In genomic region chr13:112105884-112106283, GRCh38 we compare ENCODE assay signal across 28 cellular contexts. TPM values are rescaled to one million over a fixed set of nuclear protein-coding genes. Genes with fewer than 3 reads are reported as not detected.
DNase-seq lines count a peak whose midpoint lies in the region; ATAC-seq, FAIRE-seq and TF ChIP-seq lines count a peak whose summit lies in the region.
"Had no signal": no experiment of that assay in that cellular context is flagged by ENCODE, and none has a peak within 500 bp of the region (broad histone marks: within the 10 kb centered on the region; RNA-seq: fewer than 3 reads in every experiment).

No MANE protein-coding gene starts in this region.

- peaks cover 86% of the 10 kb centered on the region for H3K27me3 ChIP-seq in GM23338 (ENCODE audit: insufficient read depth)
- H3K27me3 ChIP-seq in H1 (replicated peaks in 1 of 4; ENCODE audit: control insufficient read depth in 3 of 4, extremely low read depth in 1 of 4, insufficient read depth in 3 of 4, low read length in 3 of 4), result peaks cover 31 to 81% (median 75%) of the 10 kb centered on the region in 4 experiments
- peaks cover 8% of the 10 kb centered on the region for H3K27me3 ChIP-seq in parathyroid adenoma (ENCODE audit: control insufficient read depth, insufficient read depth, low read length)

- no peak for TF ChIP-seq EP300 in H1 (IDR thresholded peaks at IDR 0.05; ENCODE audit: borderline replicate concordance in 1 of 2, low read depth in 2 of 2, low read length in 2 of 2)

- no peaks in the 10 kb centered on the region for H3K79me1 ChIP-seq in H1 (ENCODE audit: low read depth, low read length)

- H2BK20ac ChIP-seq in H1 (ENCODE audit: low read length), result 0 out of 2 replicates have a peak overlapping the region, but pooled peaks have one; percentile 21

- H3K79me2 ChIP-seq in GM23338 (replicated peaks; ENCODE audit: insufficient read depth) (no peaks in the 10 kb centered on the region), H1 (ENCODE audit: control insufficient read depth in 1 of 2, insufficient read depth in 2 of 2, low read length in 2 of 2) (no peaks in the 10 kb centered on the region), parathyroid adenoma (no peaks in the 10 kb centered on the region)

- H3K4me1 Mint-ChIP-seq in GM23338, result peaks cover 43% of the 10 kb centered on the region
- H3K4me1 Mint-ChIP-seq: activated T-helper 17 cell treated with anti-CD3 and anti-CD28 coated beads, Interleukin-2, amount 50 U/mL, for 72 hours; stimulated activated naive CD8-positive, alpha-beta T cell treated with anti-CD3 and anti-CD28 coated beads, Interleukin-15, amount 100 ng/mL, for 72 hours had no signal

- TF ChIP-seq POLR2A in H1 (IDR thresholded peaks at IDR 0.05; ENCODE audit: control extremely low read depth in 1 of 2, low read depth in 2 of 2, low read length in 2 of 2) (no peak), GM12892 (IDR thresholded peaks at IDR 0.05; ENCODE audit: low read depth, low read length) (no peak)

- H2BK120ac ChIP-seq in H1 (replicated peaks; ENCODE audit: low read depth, low read length), result no peak overlapping the region

- no peak for TF ChIP-seq CTCF in GM23338 (conservative IDR thresholded peaks at IDR 0.05; ENCODE audit: low read depth in 2 of 2)
- TF ChIP-seq CTCF in H1 (IDR thresholded peaks at IDR 0.05; ENCODE audit: control extremely low read depth in 1 of 3, insufficient read depth in 1 of 3, low read depth in 1 of 3, low read length in 3 of 3), result no peak
- no peak for TF ChIP-seq CTCF in parathyroid adenoma (IDR thresholded peaks at IDR 0.05)

- H3K27ac Mint-ChIP-seq in GM23338, result no peak overlapping the region
- H3K27ac Mint-ChIP-seq: activated T-helper 17 cell treated with anti-CD3 and anti-CD28 coated beads, Interleukin-2, amount 50 U/mL, for 72 hours; effector memory CD8-positive, alpha-beta T cell; stimulated activated naive CD8-positive, alpha-beta T cell treated with anti-CD3 and anti-CD28 coated beads, Interleukin-15, amount 100 ng/mL, for 72 hours; T-helper 17 cell had no signal

- POLR2A ChIA-PET in H1 (lab: Charles Lee; ENCODE audit: partially characterized antibody), result interaction anchor here (0.6 to 0.8 kb wide), 2 partner anchors 26 to 480 kb away, joined by 4 to 5 read pairs; no protein-coding TSS in a partner anchor

- peaks cover 83% of the 10 kb centered on the region for H3K27me3 Mint-ChIP-seq in GM23338 (ENCODE audit: insufficient read depth, low read depth, poor library complexity)

- no peak overlapping the region for H2AFZ ChIP-seq in GM23338
- H2AFZ ChIP-seq in H1 (ENCODE audit: low read length), result no peak overlapping the region
- H2AFZ ChIP-seq in parathyroid adenoma, result no peak overlapping the region

- FAIRE-seq in H1 (lab: Jason Lieb, UNC) (no peak), GM12892 (lab: Jason Lieb, UNC) (no peak)
- FAIRE-seq: A549 had no signal

- no peaks in the 10 kb centered on the region for H3K9me3 ChIP-seq in H1 (ENCODE audit: insufficient read depth in 2 of 2, low read depth in 1 of 2, low read length in 1 of 2)
- no peaks in the 10 kb centered on the region for H3K9me3 ChIP-seq in parathyroid adenoma (ENCODE audit: control insufficient read depth, low read length)
- H3K9me3 ChIP-seq: A549, BE2C, esophagus squamous epithelium, gastroesophageal sphincter, left ventricle myocardium inferior, mucosa of descending colon, tibial artery had no signal

- ATAC-seq in GM23338, result peak; percentile 56
- ATAC-seq: A549; activated T-helper 17 cell treated with anti-CD3 and anti-CD28 coated beads, Interleukin-2, amount 50 U/mL, for 72 hours; effector memory CD8-positive, alpha-beta T cell; gastroesophageal sphincter; HCT116; stimulated activated naive CD8-positive, alpha-beta T cell treated with anti-CD3 and anti-CD28 coated beads, Interleukin-15, amount 100 ng/mL, for 72 hours; T-helper 17 cell had no signal

- H3K36me3 ChIP-seq in GM23338 (ENCODE audit: insufficient read depth) (no peaks in the 10 kb centered on the region), H1 (ENCODE audit: control insufficient read depth in 2 of 4, insufficient read depth in 4 of 4, low read length in 3 of 4) (no peaks in the 10 kb centered on the region), parathyroid adenoma (ENCODE audit: control insufficient read depth, insufficient read depth, low read length) (no peaks in the 10 kb centered on the region)
- H3K36me3 ChIP-seq: BE2C, esophagus squamous epithelium, gastroesophageal sphincter, left ventricle myocardium inferior, tibial artery, WERI-Rb-1 had no signal

- H3K23ac ChIP-seq in H1 (ENCODE audit: insufficient read length), result no peak overlapping the region

- no peaks in the 10 kb centered on the region for H3K9me2 ChIP-seq in GM23338 (ENCODE audit: insufficient read depth)

- DNase-seq in GM23338 (ENCODE audit: low spot score) (peak; percentile 82), H1 (ENCODE audit: low read depth in 1 of 2, low spot score in 2 of 2) (peak; percentile 43 to 71), iPS-NIHi11 (ENCODE audit: low spot score) (peak; percentile 83), AG08395 (ENCODE audit: low spot score) (no peak), NCI-H146 (lab: John Stamatoyannopoulos, UW) (no peak), NCI-H748 (lab: John Stamatoyannopoulos, UW; ENCODE audit: unreplicated experiment) (no peak), GM12892 (ENCODE audit: insufficient read length) (no peak)
- DNase-seq: BE2C; effector memory CD8-positive, alpha-beta T cell; esophagus squamous epithelium; KBM-7; left ventricle myocardium inferior; MV-4-11; stimulated activated CD4-positive, alpha-beta T cell treated with anti-CD3 and anti-CD28 coated beads, Interleukin-12 subunit alpha, Interleukin-12 subunit beta, amount 100 ng/mL, for 4 hours; stimulated activated CD4-positive, alpha-beta T cell treated with anti-CD3 and anti-CD28 coated beads, Interleukin-4, amount 100 ng/mL, for 4 hours; stimulated activated naive CD8-positive, alpha-beta T cell treated with anti-CD3 and anti-CD28 coated beads, Interleukin-15, amount 100 ng/mL, for 72 hours; T-helper 17 cell; tibial artery; WERI-Rb-1 had no signal

- H3K4ac ChIP-seq in H1 (replicated peaks; ENCODE audit: insufficient read length, low read depth, low read length), result no peak overlapping the region

- H3K56ac ChIP-seq in H1 (replicated peaks; ENCODE audit: insufficient read length, low read depth, low read length), result no peak overlapping the region

- H3K4me1 ChIP-seq in GM23338 (ENCODE audit: insufficient read depth) (peaks cover 40% of the 10 kb centered on the region), H1 (replicated peaks in 1 of 4; ENCODE audit: control insufficient read depth in 3 of 4, insufficient read depth in 4 of 4, low read length in 3 of 4) (peaks cover 0 to 33% (median 14%) of the 10 kb centered on the region in 4 experiments; a peak in 6 of 7 replicates), parathyroid adenoma (no peaks in the 10 kb centered on the region)
- H3K4me1 ChIP-seq: A549, BE2C had no signal

- no peaks in the 10 kb centered on the region for H3K9me3 Mint-ChIP-seq in GM23338
- H3K9me3 Mint-ChIP-seq: activated T-helper 17 cell treated with anti-CD3 and anti-CD28 coated beads, Interleukin-2, amount 50 U/mL, for 72 hours; effector memory CD8-positive, alpha-beta T cell; stimulated activated naive CD8-positive, alpha-beta T cell treated with anti-CD3 and anti-CD28 coated beads, Interleukin-15, amount 100 ng/mL, for 72 hours had no signal

- H2BK15ac ChIP-seq in H1 (ENCODE audit: low read length), result no peak overlapping the region

- H4K5ac ChIP-seq in H1 (ENCODE audit: insufficient read length, low read depth, low read length), result no peak overlapping the region

- no peak for TF ChIP-seq RAD21 in H1 (IDR thresholded peaks at IDR 0.05 in 1 of 2, conservative IDR thresholded peaks at IDR 0.05 in 1 of 2; ENCODE audit: low read depth in 2 of 2, low read length in 2 of 2)

- H3K27ac ChIP-seq in GM23338 (ENCODE audit: low read depth), result no peak overlapping the region
- H3K27ac ChIP-seq in H1 (ENCODE audit: low read depth, low read length), result no peak overlapping the region
- H3K27ac ChIP-seq in parathyroid adenoma, result no peak overlapping the region
- H3K27ac ChIP-seq: A549, esophagus squamous epithelium, gastroesophageal sphincter, left ventricle myocardium inferior, RWPE1, SK-N-MC, tibial artery, WERI-Rb-1 had no signal

- 0 out of 2 replicates have a peak overlapping the region, but pooled peaks have one; percentile 50 for H2BK12ac ChIP-seq in H1 (ENCODE audit: low read depth, low read length)

- no peak overlapping the region for H4K8ac ChIP-seq in H1 (ENCODE audit: extremely low read depth, insufficient read depth, low read length)

- no peak overlapping the region for H4K91ac ChIP-seq in H1 (replicated peaks; ENCODE audit: insufficient read length, low read length)

- CTCF ChIA-PET in H1 (lab: Charles Lee; ENCODE audit: partially characterized antibody), result interaction anchor here (0.9 kb wide), 1 partner anchor 15 kb away, joined by 3 read pairs; no protein-coding TSS in a partner anchor

- H3K36me3 Mint-ChIP-seq in GM23338 (ENCODE audit: low read depth), result no peaks in the 10 kb centered on the region

- H3K4me3 ChIP-seq in GM23338, result peak overlapping the region; percentile 62
- peak overlapping the region in 3 of 4 experiments; percentile 10 to 62 (median 31); a peak in 6 of 8 replicates for H3K4me3 ChIP-seq in H1 (ENCODE audit: extremely low read depth in 1 of 4, insufficient read depth in 2 of 4, low read depth in 3 of 4, low read length in 4 of 4)
- no peak overlapping the region for H3K4me3 ChIP-seq in parathyroid adenoma (ENCODE audit: low read depth, low read length)
- H3K4me3 ChIP-seq: A549, esophagus squamous epithelium, gastroesophageal sphincter, left ventricle myocardium inferior, mucosa of descending colon, SK-N-MC, tibial artery had no signal

- no peak overlapping the region for H2AK5ac ChIP-seq in H1 (ENCODE audit: low read depth, low read length)

- peaks cover 10% of the 10 kb centered on the region; the same call in 1 of the 2 replicates for H3F3A ChIP-seq in GM23338 (replicated peaks; ENCODE audit: low read depth)

- H3K4me3 Mint-ChIP-seq in GM23338, result peak overlapping the region; percentile 68
- H3K4me3 Mint-ChIP-seq: activated T-helper 17 cell treated with anti-CD3 and anti-CD28 coated beads, Interleukin-2, amount 50 U/mL, for 72 hours; effector memory CD8-positive, alpha-beta T cell; stimulated activated naive CD8-positive, alpha-beta T cell treated with anti-CD3 and anti-CD28 coated beads, Interleukin-15, amount 100 ng/mL, for 72 hours; T-helper 17 cell had no signal

- H3K23me2 ChIP-seq in H1 (ENCODE audit: low read depth, low read length), result peaks cover 27% of the 10 kb centered on the region

- H3K18ac ChIP-seq in H1 (ENCODE audit: extremely low read depth, low read length), result no peak overlapping the region

- H3K4me2 ChIP-seq in GM23338 (peak overlapping the region; percentile 90), H1 (ENCODE audit: insufficient read depth in 1 of 2, low read depth in 2 of 2, low read length in 2 of 2) (peak overlapping the region; percentile 93 to 97), parathyroid adenoma (ENCODE audit: low read length) (peak overlapping the region; percentile 40)
- H3K4me2 ChIP-seq: A549 had no signal

- WGBS in H1 (ENCODE audit: extremely low coverage in 1 of 2, insufficient coverage in 1 of 2, insufficient read length in 1 of 2, insufficient replicate concordance in 2 of 2, low coverage in 1 of 2, low lambda C conversion rate in 2 of 2, missing lambda C conversion rate in 1 of 2), 2 experiments, result 7% methylated on average over 21 of the region's 21 CpGs; no CpG with 5 or more reads in 1 of the 2 experiments

- H3K9ac ChIP-seq in H1 (replicated peaks in 1 of 4; ENCODE audit: extremely low read depth in 1 of 4, low read depth in 3 of 4, low read length in 3 of 4) (no peak overlapping the region), parathyroid adenoma (no peak overlapping the region)

- H2BK5ac ChIP-seq in H1 (ENCODE audit: low read depth, low read length), result no peak overlapping the region

- no peak overlapping the region for H3K14ac ChIP-seq in H1 (ENCODE audit: insufficient read length)

- H4K20me1 ChIP-seq in GM23338 (replicated peaks; ENCODE audit: insufficient read depth), result no peaks in the 10 kb centered on the region
- no peaks in the 10 kb centered on the region for H4K20me1 ChIP-seq in H1 (replicated peaks in 1 of 2; ENCODE audit: control insufficient read depth in 1 of 2, insufficient read depth in 2 of 2, low read length in 2 of 2)

RNA-seq across cellular contexts. Expression of gene SOX1, which starts 38.9 kb away (rescaled TPM):
- total RNA-seq in GM23338 (2014; rRNA removed; shearing (Covaris generic)), result 0.04 and 0.17 TPM in 2 replicates
- polyA plus RNA-seq in GM23338 (2016; fragmentation: Nextera tagmentation; extraction: Ambion mirVana) (0.10 TPM in 1 of 2 replicates, not detected in the other), H1 (2011; rRNA removed) (0.03 and 0.05 TPM in 2 replicates)
- 0.09 and 0.11 TPM in 2 replicates for total RNA-seq in H1 (2021; fragmentation: NEBNext Ultra II Directional; extraction: Animal tissue kit (Norgen Biotek cat#: 25700))
- polyA plus RNA-seq in H1 (2011; cell fraction: cytosol; rRNA removed), result 0.04 TPM
- 0.11 TPM for polyA plus RNA-seq in H1 (2011; cell fraction: nucleus; rRNA removed)
- 0.09 to 0.11 TPM (median 0.09 TPM) in 3 of 4 replicates, not detected in the other for polyA plus RNA-seq in H1 (2012, experiment 1 of 2)
- polyA plus RNA-seq in H1 (2012, experiment 2 of 2), result 0.20 TPM
- polyA plus RNA-seq in H1 (2013, experiment 1 of 2), result 0.08 TPM
- polyA plus RNA-seq in H1 (2013, experiment 2 of 2), result 0.06 TPM
- 0.07 TPM in 1 of 2 replicates, not detected in the other for polyA minus RNA-seq in H1 (2011; rRNA and poly(A)+ RNA removed)
- polyA minus RNA-seq in H1 (2011; cell fraction: cytosol; rRNA and poly(A)+ RNA removed), result not detected
- polyA minus RNA-seq in H1 (2011; cell fraction: nucleus; rRNA and poly(A)+ RNA removed), result 0.20 TPM
- polyA plus RNA-seq in GM12892 (2012; ENCODE audit: missing spikeins), result not detected
- total RNA-seq: activated T-helper 17 cell treated with anti-CD3 and anti-CD28 coated beads, Interleukin-2, amount 50 U/mL, for 72 hours; chondrocyte; left ventricle myocardium inferior; T-helper 17 cell had no signal
- polyA plus RNA-seq: A549 had no signal

Comparison
In these comparisons a context has a peak if more than half of its experiments do, and no peak if none do; other contexts are left out.
1. DNase-seq: peak in GM23338 (single experiment), H1 (2 of 2) and iPS-NIHi11 (single experiment); none in AG08395 (single experiment), NCI-H146 (single experiment), NCI-H748 (single experiment) and GM12892 (single experiment).
2. H3K4me2 ChIP-seq: peak in every context shown above with its lines; median percentile 95 in H1; 90 in GM23338; 40 in parathyroid adenoma.